Comparison of ENCODE assay signal across 21 cellular contexts in genomic region chr2:188196343-188197008, GRCh38.
DNase-seq lines count a peak whose midpoint lies in the region; ATAC-seq and TF ChIP-seq lines count a peak whose summit lies in the region.
"Had no signal": no experiment of that assay in that cellular context is flagged by ENCODE, and none has a peak within 500 bp of the region (broad histone marks: within the 10 kb centered on the region; RNA-seq: fewer than 3 reads in every experiment).

No MANE protein-coding gene starts in this region.

- DNase-seq in Right ventricle myocardium superior (no peak), cardiac septum (ENCODE audit: low spot score) (no peak), epithelial cell of esophagus (ENCODE audit: low read depth) (peak; percentile 8), mesenchymal stem cell (peak; percentile 34), SHP77 treated with DMSO at 0.1 percent for 48 hours (lab: John Stamatoyannopoulos, UW) (no peak)
- no peak for DNase-seq in natural killer cell treated with Interleukin-12 subunit alpha and Interleukin-12 subunit beta and Interleukin-15 and Interleukin-18, amount 100 ng/mL, for 72 hours (ENCODE audit: low spot score)
- DNase-seq in activated CD4-positive, CD25-positive, alpha-beta regulatory T cell (lab: John Stamatoyannopoulos, UW): no peak
- DNase-seq: activated B cell treated with CpG ODN at 0.5 μM for 24 hours; activated CD4-positive, alpha-beta memory T cell treated with anti-CD3 and anti-CD28 coated beads, Interleukin-2, amount 10 ng/mL, durations not matched to agents 7 days and 5 days; activated naive CD4-positive, alpha-beta T cell; brain microvascular endothelial cell; erythroblast; HCEC 1CT; lower lobe of right lung; NCI-H82; stimulated activated CD4-positive, alpha-beta T cell treated with anti-CD3 and anti-CD28 coated beads, Interleukin-2, amount 100 ng/mL, for 24 hours; upper lobe of right lung had no signal

- H3K4me3 ChIP-seq in epithelial cell of esophagus (ENCODE audit: low read length): no peak overlapping the region
- H3K4me3 ChIP-seq in mesenchymal stem cell (ENCODE audit: insufficient read depth in 1 of 2, low read depth in 1 of 2, low read length in 2 of 2): no peak overlapping the region
- H3K4me3 ChIP-seq: GM12878, lower lobe of right lung, upper lobe of right lung had no signal

- intact Hi-C loops in Right ventricle myocardium superior (cut with DNase I): no loop called here
- intact Hi-C loops in cardiac septum (cut with DNase I): no loop called here

- no peak overlapping the region for H2AFZ ChIP-seq in mesenchymal stem cell (ENCODE audit: low read depth, low read length)

- H3K4me1 Mint-ChIP-seq in natural killer cell treated with Interleukin-12 subunit alpha and Interleukin-12 subunit beta and Interleukin-15 and Interleukin-18, amount 100 ng/mL, for 72 hours (ENCODE audit: low read depth in 2 of 2): no peaks in the 10 kb centered on the region
- H3K4me1 Mint-ChIP-seq: activated B cell treated with CpG ODN at 0.5 μM for 24 hours; activated CD4-positive, alpha-beta memory T cell treated with anti-CD3 and anti-CD28 coated beads, Interleukin-2, amount 10 ng/mL, durations not matched to agents 7 days and 5 days had no signal

- no peak overlapping the region for H2BK15ac ChIP-seq in mesenchymal stem cell (ENCODE audit: low read depth, poor library complexity, severe bottlenecking)

- peak overlapping the region; percentile 13 for H3K9ac ChIP-seq in mesenchymal stem cell (ENCODE audit: low read length)

- no peaks in the 10 kb centered on the region for H3K36me3 ChIP-seq in mesenchymal stem cell (ENCODE audit: control insufficient read depth in 1 of 2, insufficient read depth in 2 of 2, low read depth in 1 of 2, low read length in 2 of 2)
- H3K36me3 ChIP-seq: brain microvascular endothelial cell, lower lobe of right lung, upper lobe of right lung had no signal

- H3K27me3 ChIP-seq in mesenchymal stem cell (ENCODE audit: control insufficient read depth in 1 of 2, insufficient read depth in 1 of 2, low read length in 2 of 2): no peaks in the 10 kb centered on the region
- H3K27me3 ChIP-seq: brain microvascular endothelial cell, upper lobe of right lung had no signal

- H3K4ac ChIP-seq in mesenchymal stem cell (ENCODE audit: low read depth in 1 of 2, low read length in 2 of 2): no peak overlapping the region

- no peak overlapping the region for H2BK12ac ChIP-seq in mesenchymal stem cell (ENCODE audit: low read length in 2 of 2)

- 57% methylated on average over 1 of the region's 2 CpGs for WGBS in mesenchymal stem cell

- H3K79me1 ChIP-seq in mesenchymal stem cell (replicated peaks; ENCODE audit: low read length, poor library complexity, severe bottlenecking): no peaks in the 10 kb centered on the region

- H3K9me3 ChIP-seq in mesenchymal stem cell (ENCODE audit: control insufficient read depth, low read length): no peaks in the 10 kb centered on the region
- H3K9me3 ChIP-seq: lower lobe of right lung, upper lobe of right lung had no signal

- no peaks in the 10 kb centered on the region for H3K27me3 Mint-ChIP-seq in natural killer cell treated with Interleukin-12 subunit alpha and Interleukin-12 subunit beta and Interleukin-15 and Interleukin-18, amount 100 ng/mL, for 72 hours
- H3K27me3 Mint-ChIP-seq: activated B cell treated with CpG ODN at 0.5 μM for 24 hours; activated CD4-positive, alpha-beta memory T cell treated with anti-CD3 and anti-CD28 coated beads, Interleukin-2, amount 10 ng/mL, durations not matched to agents 7 days and 5 days; stimulated activated naive CD8-positive, alpha-beta T cell treated with anti-CD3 and anti-CD28 coated beads, Interleukin-15, Interleukin-2, amounts not matched to agents 100 ng/mL and 50 ng/mL, for 24 hours had no signal

- H4K8ac ChIP-seq in mesenchymal stem cell (ENCODE audit: low read length): no peak overlapping the region

- ATAC-seq in Right ventricle myocardium superior (ENCODE audit: poor library complexity): peak; percentile 71
- no peak for ATAC-seq in GM18858 (IDR thresholded peaks at IDR 0.05; ENCODE audit: unreplicated experiment)
- no peak for ATAC-seq in natural killer cell treated with Interleukin-12 subunit alpha and Interleukin-12 subunit beta and Interleukin-15 and Interleukin-18, amount 100 ng/mL, for 72 hours
- ATAC-seq: GM12878, lower lobe of right lung, upper lobe of right lung had no signal

- H2AK5ac ChIP-seq in mesenchymal stem cell (ENCODE audit: low read length, severe bottlenecking): no peak overlapping the region

- H3K4me2 ChIP-seq in mesenchymal stem cell (ENCODE audit: low read length, poor library complexity, severe bottlenecking): no peak overlapping the region

- H3K14ac ChIP-seq in mesenchymal stem cell (ENCODE audit: low read length in 2 of 2): no peak overlapping the region

- H3K4me3 Mint-ChIP-seq in natural killer cell treated with Interleukin-12 subunit alpha and Interleukin-12 subunit beta and Interleukin-15 and Interleukin-18, amount 100 ng/mL, for 72 hours: no peak overlapping the region
- H3K4me3 Mint-ChIP-seq: activated B cell treated with CpG ODN at 0.5 μM for 24 hours; activated CD4-positive, alpha-beta memory T cell treated with anti-CD3 and anti-CD28 coated beads, Interleukin-2, amount 10 ng/mL, durations not matched to agents 7 days and 5 days; stimulated activated naive CD8-positive, alpha-beta T cell treated with anti-CD3 and anti-CD28 coated beads, Interleukin-15, Interleukin-2, amounts not matched to agents 100 ng/mL and 50 ng/mL, for 24 hours had no signal

- no peak overlapping the region for H2BK120ac ChIP-seq in mesenchymal stem cell (ENCODE audit: low read depth, low read length)

- no peak overlapping the region for H3K23ac ChIP-seq in mesenchymal stem cell (ENCODE audit: low read length in 2 of 2)

- no peaks in the 10 kb centered on the region for H3K36me3 Mint-ChIP-seq in natural killer cell treated with Interleukin-12 subunit alpha and Interleukin-12 subunit beta and Interleukin-15 and Interleukin-18, amount 100 ng/mL, for 72 hours

- H3K4me1 ChIP-seq in mesenchymal stem cell (ENCODE audit: control insufficient read depth, insufficient read depth, low read depth, low read length): peaks cover 1% of the 10 kb centered on the region
- H3K4me1 ChIP-seq: lower lobe of right lung had no signal

- no peak overlapping the region for H3K27ac Mint-ChIP-seq in natural killer cell treated with Interleukin-12 subunit alpha and Interleukin-12 subunit beta and Interleukin-15 and Interleukin-18, amount 100 ng/mL, for 72 hours
- H3K27ac Mint-ChIP-seq: activated B cell treated with CpG ODN at 0.5 μM for 24 hours; activated CD4-positive, alpha-beta memory T cell treated with anti-CD3 and anti-CD28 coated beads, Interleukin-2, amount 10 ng/mL, durations not matched to agents 7 days and 5 days; stimulated activated naive CD8-positive, alpha-beta T cell treated with anti-CD3 and anti-CD28 coated beads, Interleukin-15, Interleukin-2, amounts not matched to agents 100 ng/mL and 50 ng/mL, for 24 hours had no signal

- H3K18ac ChIP-seq in mesenchymal stem cell (ENCODE audit: low read depth in 1 of 2, low read length in 2 of 2): no peak overlapping the region

- H3K27ac ChIP-seq in mesenchymal stem cell (ENCODE audit: low read length, poor library complexity, severe bottlenecking): no peak overlapping the region
- H3K27ac ChIP-seq: brain microvascular endothelial cell, C4-2B, lower lobe of right lung, upper lobe of right lung had no signal

- H4K91ac ChIP-seq in mesenchymal stem cell (ENCODE audit: low read length): no peak overlapping the region

- no peak overlapping the region for H2BK5ac ChIP-seq in mesenchymal stem cell (ENCODE audit: low read depth, low read length, poor library complexity, severe bottlenecking)

- TF ChIP-seq CTCF in epithelial cell of esophagus (IDR thresholded peaks at IDR 0.05; ENCODE audit: insufficient read depth, low read depth, low read length, missing control alignments): no peak

- H3K9me3 Mint-ChIP-seq in natural killer cell treated with Interleukin-12 subunit alpha and Interleukin-12 subunit beta and Interleukin-15 and Interleukin-18, amount 100 ng/mL, for 72 hours: peaks cover 18% of the 10 kb centered on the region
- H3K9me3 Mint-ChIP-seq: activated B cell treated with CpG ODN at 0.5 μM for 24 hours; stimulated activated naive CD8-positive, alpha-beta T cell treated with anti-CD3 and anti-CD28 coated beads, Interleukin-15, Interleukin-2, amounts not matched to agents 100 ng/mL and 50 ng/mL, for 24 hours had no signal

Comparison
In these comparisons a context has a peak if more than half of its experiments do, and no peak if none do; other contexts are left out.
1. DNase-seq: peak in epithelial cell of esophagus (single experiment) and mesenchymal stem cell (single experiment); none in Right ventricle myocardium superior (single experiment), cardiac septum (single experiment), SHP77 treated with DMSO at 0.1 percent for 48 hours (single experiment), natural killer cell treated with Interleukin-12 subunit alpha and Interleukin-12 subunit beta and Interleukin-15 and Interleukin-18, amount 100 ng/mL, for 72 hours (single experiment) and activated CD4-positive, CD25-positive, alpha-beta regulatory T cell (0 of 4).